ENCODE assay signal across 25 cellular contexts in the genomic region with DNA sequence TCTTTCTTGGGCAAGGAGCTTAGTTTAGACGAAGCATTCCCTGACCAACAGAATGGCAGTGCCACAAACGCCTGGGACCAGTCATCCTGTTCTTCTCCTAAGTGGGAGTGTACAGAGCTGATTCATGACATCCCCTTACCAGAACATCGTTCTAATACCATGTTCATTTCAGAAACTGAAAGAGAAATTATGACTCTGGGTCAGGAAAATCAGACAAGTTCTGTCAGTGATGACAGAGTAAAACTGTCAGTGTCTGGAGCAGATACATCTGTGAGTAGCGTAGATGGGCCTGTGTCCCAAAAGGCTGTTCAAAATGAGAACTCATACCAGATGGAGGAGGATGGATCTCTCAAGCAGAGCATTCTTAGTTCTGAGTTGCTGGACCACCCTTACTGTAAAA. TPM values are rescaled to one million over a fixed set of nuclear protein-coding genes. Genes with fewer than 3 reads are reported as not detected.
DNase-seq lines count a peak whose midpoint lies in the region; ATAC-seq and TF ChIP-seq lines count a peak whose summit lies in the region.
"Had no signal": no experiment of that assay in that cellular context is flagged by ENCODE, and none has a peak within 500 bp of the region (broad histone marks: within the 10 kb centered on the region; RNA-seq: fewer than 3 reads in every experiment).

No MANE protein-coding gene starts in this region.

- no peak overlapping the region for H2AFZ ChIP-seq in osteoblast (ENCODE audit: low read length)
- H2AFZ ChIP-seq: GM23248 had no signal

- intact Hi-C loops in activated T-helper 1 cell treated with anti-CD3 and anti-CD28 coated beads, Interleukin-12 subunit alpha, Interleukin-12 subunit beta, Interleukin-2, Interleukin-4 antibody, amounts not matched to agents 30 ng/mL and 10 ng/mL and 1 ng/mL, durations not matched to agents 14 hours and 24 hours and 36 hours (cut with micrococcal nuclease): no loop called here

- peaks cover 19% of the 10 kb centered on the region for H3K36me3 ChIP-seq in osteoblast (ENCODE audit: insufficient read depth, low read length)

- H3K27me3 ChIP-seq in osteoblast (ENCODE audit: insufficient read depth, low read length): no peaks in the 10 kb centered on the region
- H3K27me3 ChIP-seq: foreskin keratinocyte, right atrium auricular region had no signal

- no peak overlapping the region for H3K4me3 Mint-ChIP-seq in T-helper 2 cell treated with Interferon-gamma antibody and Interleukin-4, amounts not matched to agents 5 μg/mL and 100 μg/mL, for 36 hours
- no peak overlapping the region for H3K4me3 Mint-ChIP-seq in activated naive CD8-positive, alpha-beta T cell
- H3K4me3 Mint-ChIP-seq in activated naive CD8-positive, alpha-beta T cell treated with anti-CD3 and anti-CD28 coated beads for 36 hours: no peak overlapping the region
- H3K4me3 Mint-ChIP-seq in activated T-helper 1 cell treated with anti-CD3 and anti-CD28 coated beads, Interleukin-12 subunit alpha, Interleukin-12 subunit beta, Interleukin-2, Interleukin-4 antibody, amounts not matched to agents 30 ng/mL and 10 ng/mL and 1 ng/mL, durations not matched to agents 14 hours and 24 hours and 36 hours: no peak overlapping the region
- H3K4me3 Mint-ChIP-seq: CD4-positive, alpha-beta T cell; stimulated activated memory B cell treated with anti-CD40 and anti-IgM and Interleukin-4, amounts not matched to agents 10 μg/mL and 1 μg/mL and 100 μg/mL, for 72 hours had no signal

- peaks cover 92% of the 10 kb centered on the region for H3K79me2 ChIP-seq in osteoblast (ENCODE audit: insufficient read depth, low read length)

- H3K4me3 ChIP-seq in osteoblast (ENCODE audit: insufficient read depth, low read length): no peak overlapping the region
- H3K4me3 ChIP-seq: GM23248, lung, right atrium auricular region, smooth muscle cell had no signal

- H3K27ac ChIP-seq in osteoblast (ENCODE audit: low read depth, low read length): no peak overlapping the region
- H3K27ac ChIP-seq: 22Rv1, foreskin keratinocyte, GM23248, right atrium auricular region had no signal

- no peak for TF ChIP-seq CTCF in osteoblast (IDR thresholded peaks at IDR 0.05; ENCODE audit: extremely low read depth, low read depth, low read length)

- peaks cover 27% of the 10 kb centered on the region for H3K36me3 Mint-ChIP-seq in T-helper 2 cell treated with Interferon-gamma antibody and Interleukin-4, amounts not matched to agents 5 μg/mL and 100 μg/mL, for 36 hours (ENCODE audit: low read depth)
- peaks cover 2% of the 10 kb centered on the region for H3K36me3 Mint-ChIP-seq in activated naive CD8-positive, alpha-beta T cell
- peaks cover 11% of the 10 kb centered on the region for H3K36me3 Mint-ChIP-seq in activated naive CD8-positive, alpha-beta T cell treated with anti-CD3 and anti-CD28 coated beads for 36 hours
- H3K36me3 Mint-ChIP-seq in activated T-helper 1 cell treated with anti-CD3 and anti-CD28 coated beads, Interleukin-12 subunit alpha, Interleukin-12 subunit beta, Interleukin-2, Interleukin-4 antibody, amounts not matched to agents 30 ng/mL and 10 ng/mL and 1 ng/mL, durations not matched to agents 14 hours and 24 hours and 36 hours (ENCODE audit: low read depth): peaks cover 15% of the 10 kb centered on the region

- no peak overlapping the region for H3K4me2 ChIP-seq in osteoblast (ENCODE audit: insufficient read depth, low read length)
- H3K4me2 ChIP-seq: smooth muscle cell had no signal

- H3K27ac Mint-ChIP-seq in T-helper 2 cell treated with Interferon-gamma antibody and Interleukin-4, amounts not matched to agents 5 μg/mL and 100 μg/mL, for 36 hours: no peak overlapping the region
- H3K27ac Mint-ChIP-seq in activated naive CD8-positive, alpha-beta T cell: peak overlapping the region; percentile 34
- no peak overlapping the region for H3K27ac Mint-ChIP-seq in activated naive CD8-positive, alpha-beta T cell treated with anti-CD3 and anti-CD28 coated beads for 36 hours
- H3K27ac Mint-ChIP-seq in activated T-helper 1 cell treated with anti-CD3 and anti-CD28 coated beads, Interleukin-12 subunit alpha, Interleukin-12 subunit beta, Interleukin-2, Interleukin-4 antibody, amounts not matched to agents 30 ng/mL and 10 ng/mL and 1 ng/mL, durations not matched to agents 14 hours and 24 hours and 36 hours: peak overlapping the region; percentile 55
- H3K27ac Mint-ChIP-seq: CD4-positive, alpha-beta T cell; stimulated activated memory B cell treated with anti-CD40 and anti-IgM and Interleukin-4, amounts not matched to agents 10 μg/mL and 1 μg/mL and 100 μg/mL, for 72 hours had no signal

- H4K20me1 ChIP-seq in osteoblast (ENCODE audit: insufficient read depth, low read length): peaks cover 21% of the 10 kb centered on the region

- H3K9me3 ChIP-seq in osteoblast (ENCODE audit: low read depth, low read length): no peaks in the 10 kb centered on the region
- H3K9me3 ChIP-seq: right atrium auricular region had no signal

- H3K9me3 Mint-ChIP-seq in T-helper 2 cell treated with Interferon-gamma antibody and Interleukin-4, amounts not matched to agents 5 μg/mL and 100 μg/mL, for 36 hours: no peaks in the 10 kb centered on the region
- no peaks in the 10 kb centered on the region for H3K9me3 Mint-ChIP-seq in activated naive CD8-positive, alpha-beta T cell (ENCODE audit: low read depth)
- no peaks in the 10 kb centered on the region for H3K9me3 Mint-ChIP-seq in activated naive CD8-positive, alpha-beta T cell treated with anti-CD3 and anti-CD28 coated beads for 36 hours
- no peaks in the 10 kb centered on the region for H3K9me3 Mint-ChIP-seq in activated T-helper 1 cell treated with anti-CD3 and anti-CD28 coated beads, Interleukin-12 subunit alpha, Interleukin-12 subunit beta, Interleukin-2, Interleukin-4 antibody, amounts not matched to agents 30 ng/mL and 10 ng/mL and 1 ng/mL, durations not matched to agents 14 hours and 24 hours and 36 hours
- H3K9me3 Mint-ChIP-seq: CD4-positive, alpha-beta T cell; stimulated activated memory B cell treated with anti-CD40 and anti-IgM and Interleukin-4, amounts not matched to agents 10 μg/mL and 1 μg/mL and 100 μg/mL, for 72 hours had no signal

- no peaks in the 10 kb centered on the region for H3K27me3 Mint-ChIP-seq in T-helper 2 cell treated with Interferon-gamma antibody and Interleukin-4, amounts not matched to agents 5 μg/mL and 100 μg/mL, for 36 hours (ENCODE audit: low read depth)
- H3K27me3 Mint-ChIP-seq in activated naive CD8-positive, alpha-beta T cell: no peaks in the 10 kb centered on the region
- H3K27me3 Mint-ChIP-seq in activated naive CD8-positive, alpha-beta T cell treated with anti-CD3 and anti-CD28 coated beads for 36 hours: no peaks in the 10 kb centered on the region
- H3K27me3 Mint-ChIP-seq in activated T-helper 1 cell treated with anti-CD3 and anti-CD28 coated beads, Interleukin-12 subunit alpha, Interleukin-12 subunit beta, Interleukin-2, Interleukin-4 antibody, amounts not matched to agents 30 ng/mL and 10 ng/mL and 1 ng/mL, durations not matched to agents 14 hours and 24 hours and 36 hours (ENCODE audit: insufficient read depth): no peaks in the 10 kb centered on the region
- H3K27me3 Mint-ChIP-seq: CD4-positive, alpha-beta T cell; stimulated activated memory B cell treated with anti-CD40 and anti-IgM and Interleukin-4, amounts not matched to agents 10 μg/mL and 1 μg/mL and 100 μg/mL, for 72 hours had no signal

- H3K4me1 ChIP-seq in osteoblast (ENCODE audit: insufficient read depth, low read length): peaks cover 9% of the 10 kb centered on the region
- H3K4me1 ChIP-seq: foreskin keratinocyte had no signal

- peak; percentile 61 for ATAC-seq in stimulated activated naive CD8-positive, alpha-beta T cell treated with anti-CD3 and anti-CD28 coated beads, Interleukin-15, Interleukin-2, amounts not matched to agents 100 U/mL and 50 U/mL, for 24 hours
- ATAC-seq in GM18907 (IDR thresholded peaks at IDR 0.05; ENCODE audit: unreplicated experiment): no peak
- ATAC-seq: esophagus mucosa; foreskin keratinocyte; SK-N-SH treated with all-trans-retinoic acid at 6 μM for 48 hours; stimulated activated memory B cell treated with anti-CD40 and anti-IgM and Interleukin-4, amounts not matched to agents 10 μg/mL and 1 μg/mL and 100 μg/mL, for 72 hours had no signal

- H3K4me1 Mint-ChIP-seq in T-helper 2 cell treated with Interferon-gamma antibody and Interleukin-4, amounts not matched to agents 5 μg/mL and 100 μg/mL, for 36 hours (ENCODE audit: low read depth): peaks cover 30% of the 10 kb centered on the region
- peaks cover 45% of the 10 kb centered on the region for H3K4me1 Mint-ChIP-seq in activated naive CD8-positive, alpha-beta T cell (ENCODE audit: low read depth)
- peaks cover 41% of the 10 kb centered on the region for H3K4me1 Mint-ChIP-seq in activated naive CD8-positive, alpha-beta T cell treated with anti-CD3 and anti-CD28 coated beads for 36 hours
- H3K4me1 Mint-ChIP-seq in activated T-helper 1 cell treated with anti-CD3 and anti-CD28 coated beads, Interleukin-12 subunit alpha, Interleukin-12 subunit beta, Interleukin-2, Interleukin-4 antibody, amounts not matched to agents 30 ng/mL and 10 ng/mL and 1 ng/mL, durations not matched to agents 14 hours and 24 hours and 36 hours (ENCODE audit: low read depth): peaks cover 40% of the 10 kb centered on the region

- peak; percentile 10 for DNase-seq in T-helper 2 cell treated with Interferon-gamma antibody and Interleukin-4, amounts not matched to agents 5 μg/mL and 100 μg/mL, for 36 hours (ENCODE audit: low spot score)
- DNase-seq in T-helper 2 cell (no peak), osteoblast (ENCODE audit: insufficient read length, low spot score, missing footprints) (no peak)
- DNase-seq in activated naive CD8-positive, alpha-beta T cell treated with anti-CD3 and anti-CD28 coated beads for 36 hours: no peak
- DNase-seq in activated T-helper 1 cell treated with anti-CD3 and anti-CD28 coated beads, Interleukin-12 subunit alpha, Interleukin-12 subunit beta, Interleukin-2, Interleukin-4 antibody, amounts not matched to agents 30 ng/mL and 10 ng/mL and 1 ng/mL, durations not matched to agents 14 hours and 24 hours and 36 hours (ENCODE audit: low spot score): no peak
- no peak for DNase-seq in stimulated activated naive CD8-positive, alpha-beta T cell treated with anti-CD3 and anti-CD28 coated beads, Interleukin-15, Interleukin-2, amounts not matched to agents 100 U/mL and 50 U/mL, for 24 hours
- DNase-seq: caudate nucleus; CD4-positive, alpha-beta T cell; foreskin keratinocyte; GM23248; KBM-7; MM.1S; NCI-H1417 treated with DMSO at 0.1 percent for 48 hours; NCI-H2081; NCI-H226; NCI-H82 had no signal

RNA-seq across cellular contexts. Expression of a gene that starts 18.5 kb away (rescaled TPM):
- total RNA-seq in activated naive CD8-positive, alpha-beta T cell treated with anti-CD3 and anti-CD28 coated beads for 36 hours: 10 to 100 TPM; 28.1 to 31.9 TPM
- total RNA-seq in activated T-helper 1 cell treated with anti-CD3 and anti-CD28 coated beads, Interleukin-12 subunit alpha, Interleukin-12 subunit beta, Interleukin-2, Interleukin-4 antibody, amounts not matched to agents 30 ng/mL and 10 ng/mL and 1 ng/mL, durations not matched to agents 14 hours and 24 hours and 36 hours: 45.3 and 50.7 TPM in 2 replicates
- total RNA-seq in osteoblast: 42.4 and 43.4 TPM in 2 replicates

RNA-seq across cellular contexts. Expression of a gene that starts 56.2 kb away (rescaled TPM):
- 100 to 1,000 TPM; 120 to 121 TPM for total RNA-seq in activated naive CD8-positive, alpha-beta T cell treated with anti-CD3 and anti-CD28 coated beads for 36 hours
- 102 and 111 TPM in 2 replicates for total RNA-seq in activated T-helper 1 cell treated with anti-CD3 and anti-CD28 coated beads, Interleukin-12 subunit alpha, Interleukin-12 subunit beta, Interleukin-2, Interleukin-4 antibody, amounts not matched to agents 30 ng/mL and 10 ng/mL and 1 ng/mL, durations not matched to agents 14 hours and 24 hours and 36 hours
- total RNA-seq in osteoblast: 43.1 and 43.9 TPM in 2 replicates

Comparison
In these comparisons a context has a peak if more than half of its experiments do, and no peak if none do; other contexts are left out.
1. H3K27ac Mint-ChIP-seq: peak in activated naive CD8-positive, alpha-beta T cell (single experiment) and activated T-helper 1 cell treated with anti-CD3 and anti-CD28 coated beads, Interleukin-12 subunit alpha, Interleukin-12 subunit beta, Interleukin-2, Interleukin-4 antibody, amounts not matched to agents 30 ng/mL and 10 ng/mL and 1 ng/mL, durations not matched to agents 14 hours and 24 hours and 36 hours (single experiment); none in T-helper 2 cell treated with Interferon-gamma antibody and Interleukin-4, amounts not matched to agents 5 μg/mL and 100 μg/mL, for 36 hours (single experiment) and activated naive CD8-positive, alpha-beta T cell treated with anti-CD3 and anti-CD28 coated beads for 36 hours (single experiment).